Comparison of ENCODE assay signal across 8 cellular contexts in the genomic region with DNA sequence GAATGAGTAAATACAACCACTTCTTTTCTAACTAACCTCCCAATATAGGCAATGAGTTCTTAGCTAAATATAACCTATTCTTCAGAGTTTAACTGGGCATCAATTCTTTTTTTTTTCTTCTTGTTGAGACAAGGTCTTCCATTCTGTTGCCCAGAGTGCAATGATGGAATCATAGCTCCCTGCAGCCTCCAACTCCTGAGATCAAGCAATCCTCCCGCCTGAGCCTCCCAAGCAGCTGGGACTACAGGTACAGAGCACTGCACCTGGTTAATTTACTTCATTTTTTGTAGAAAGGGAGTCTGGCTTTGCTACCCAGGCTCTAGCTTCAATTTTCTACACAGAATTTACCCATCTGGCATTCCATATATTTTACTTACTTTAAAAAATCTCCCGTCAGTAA. TPM values are rescaled to one million over a fixed set of nuclear protein-coding genes. Genes with fewer than 3 reads are reported as not detected.
A peak's percentile ranks its signal among the peaks of the same experiment; 100 is the strongest.
DNase-seq lines count a peak whose midpoint lies in the region; ATAC-seq, FAIRE-seq and TF ChIP-seq lines count a peak whose summit lies in the region.

No MANE protein-coding gene starts in this region.

- no peak overlapping the region for H4K91ac ChIP-seq in H1 (replicated peaks; ENCODE audit: insufficient read length, low read length)

- no peaks in the 10 kb centered on the region for H3K36me3 ChIP-seq in BJ (ENCODE audit: control insufficient read depth, insufficient read depth, low read length)
- no peaks in the 10 kb centered on the region for H3K36me3 ChIP-seq in MG63
- H3K36me3 ChIP-seq in H1 (ENCODE audit: control insufficient read depth in 2 of 4, insufficient read depth in 4 of 4, low read length in 3 of 4), result peaks cover 0 to 5% (median 0%) of the 10 kb centered on the region in 4 experiments; a peak in 2 of 8 replicates
- no peaks in the 10 kb centered on the region for H3K36me3 ChIP-seq in neural progenitor cell

- H3K23ac ChIP-seq in H1 (ENCODE audit: insufficient read length), result no peak overlapping the region

- peaks cover 8% of the 10 kb centered on the region for H3K4me1 Mint-ChIP-seq in neural progenitor cell

- H2BK20ac ChIP-seq in H1 (ENCODE audit: low read length), result no peak overlapping the region

- H3K4me1 ChIP-seq in H1 (replicated peaks in 1 of 4; ENCODE audit: control insufficient read depth in 3 of 4, insufficient read depth in 4 of 4, low read length in 3 of 4) (no peaks in the 10 kb centered on the region; a peak in 2 of 7 replicates), neural progenitor cell (peaks cover 8% of the 10 kb centered on the region)

- peak overlapping the region; percentile 66 to 80 for H3K4me2 ChIP-seq in H1 (ENCODE audit: insufficient read depth in 1 of 2, low read depth in 2 of 2, low read length in 2 of 2)
- peak overlapping the region; percentile 95 for H3K4me2 ChIP-seq in neural progenitor cell

- H3K27ac Mint-ChIP-seq in neural progenitor cell, result peak overlapping the region; percentile 69

- H3K23me2 ChIP-seq in H1 (ENCODE audit: low read depth, low read length), result peaks cover 6% of the 10 kb centered on the region; the same call in 1 of the 2 replicates

- peaks cover 23% of the 10 kb centered on the region for H3F3A ChIP-seq in neural progenitor cell (ENCODE audit: low read depth)

- FAIRE-seq in H1 (lab: Jason Lieb, UNC), result no peak

- H3K14ac ChIP-seq in H1 (ENCODE audit: insufficient read length), result no peak overlapping the region

- H3K79me1 ChIP-seq in H1 (ENCODE audit: low read depth, low read length), result peaks cover 8% of the 10 kb centered on the region; the same call in 1 of the 2 replicates

- H2AFZ ChIP-seq in H1 (ENCODE audit: low read length), result no peak overlapping the region
- H2AFZ ChIP-seq in neural progenitor cell (replicated peaks), result no peak overlapping the region

- H2BK15ac ChIP-seq in H1 (ENCODE audit: low read length), result no peak overlapping the region

- H3K27me3 ChIP-seq in BJ (ENCODE audit: control insufficient read depth, insufficient read depth, low read length), result no peaks in the 10 kb centered on the region
- H3K27me3 ChIP-seq in MG63, result no peaks in the 10 kb centered on the region
- no peaks in the 10 kb centered on the region for H3K27me3 ChIP-seq in H1 (replicated peaks in 1 of 4; ENCODE audit: control insufficient read depth in 3 of 4, extremely low read depth in 1 of 4, insufficient read depth in 3 of 4, low read length in 3 of 4)
- H3K27me3 ChIP-seq in neural progenitor cell, result no peaks in the 10 kb centered on the region

- H2BK5ac ChIP-seq in H1 (ENCODE audit: low read depth, low read length), result no peak overlapping the region

- H4K20me1 ChIP-seq in H1 (replicated peaks in 1 of 2; ENCODE audit: control insufficient read depth in 1 of 2, insufficient read depth in 2 of 2, low read length in 2 of 2) (no peaks in the 10 kb centered on the region), neural progenitor cell (ENCODE audit: low read depth) (no peaks in the 10 kb centered on the region)

- no peaks in the 10 kb centered on the region for H3K27me3 Mint-ChIP-seq in neural progenitor cell (ENCODE audit: insufficient read depth, low read depth)

- no peak overlapping the region for H2BK120ac ChIP-seq in H1 (replicated peaks; ENCODE audit: low read depth, low read length)

- no peak overlapping the region for H2BK12ac ChIP-seq in H1 (ENCODE audit: low read depth, low read length)

- 71% methylated on average over 2 of the region's 2 CpGs; no CpG with 5 or more reads in 1 of the 2 experiments for WGBS in H1 (ENCODE audit: extremely low coverage in 1 of 2, insufficient coverage in 1 of 2, insufficient read length in 1 of 2, insufficient replicate concordance in 2 of 2, low coverage in 1 of 2, low lambda C conversion rate in 2 of 2, missing lambda C conversion rate in 1 of 2), 2 experiments

- H3K4ac ChIP-seq in H1 (replicated peaks; ENCODE audit: insufficient read length, low read depth, low read length), result no peak overlapping the region

- no peaks in the 10 kb centered on the region for H3K9me3 ChIP-seq in MG63
- H3K9me3 ChIP-seq in H1 (ENCODE audit: insufficient read depth in 2 of 2, low read depth in 1 of 2, low read length in 1 of 2), result peaks cover 0 to 3% of the 10 kb centered on the region in 2 experiments; a peak in 1 of 4 replicates
- H3K9me3 ChIP-seq in neural progenitor cell (ENCODE audit: low read depth), result no peaks in the 10 kb centered on the region

- H3K27ac ChIP-seq in H1 (ENCODE audit: low read depth, low read length) (no peak overlapping the region), neural progenitor cell (peak overlapping the region; percentile 98), substantia nigra (ENCODE audit: low read depth, low read length, poor library complexity, severe bottlenecking) (no peak overlapping the region)

- H3K4me3 ChIP-seq in BJ (ENCODE audit: low read depth, low read length), result peak overlapping the region; percentile 71
- H3K4me3 ChIP-seq in MG63, result peak overlapping the region; percentile 89
- peak overlapping the region; percentile 94 to 100 (median 98); a peak in 7 of 8 replicates for H3K4me3 ChIP-seq in H1 (ENCODE audit: extremely low read depth in 1 of 4, insufficient read depth in 2 of 4, low read depth in 3 of 4, low read length in 4 of 4)
- H3K4me3 ChIP-seq in neural progenitor cell, result peak overlapping the region; percentile 75

- no peak for TF ChIP-seq CTCF in BJ (IDR thresholded peaks at IDR 0.05; ENCODE audit: insufficient read depth, low read depth, low read length)
- TF ChIP-seq CTCF in H1 (IDR thresholded peaks at IDR 0.05; ENCODE audit: control extremely low read depth in 1 of 3, insufficient read depth in 1 of 3, low read depth in 1 of 3, low read length in 3 of 3), result no peak
- no peak for TF ChIP-seq CTCF in neural progenitor cell (IDR thresholded peaks at IDR 0.05)

- no peak overlapping the region for H4K8ac ChIP-seq in H1 (ENCODE audit: extremely low read depth, insufficient read depth, low read length)

- H3K18ac ChIP-seq in H1 (ENCODE audit: extremely low read depth, low read length), result no peak overlapping the region

- no peak for TF ChIP-seq RAD21 in H1 (IDR thresholded peaks at IDR 0.05 in 1 of 2, conservative IDR thresholded peaks at IDR 0.05 in 1 of 2; ENCODE audit: low read depth in 2 of 2, low read length in 2 of 2)

- ATAC-seq in GM19455 (IDR thresholded peaks at IDR 0.05; ENCODE audit: unreplicated experiment) (no peak), HG03571 (IDR thresholded peaks at IDR 0.05; ENCODE audit: unreplicated experiment) (no peak)

- DNase-seq in BJ (ENCODE audit: low read depth) (no peak), MG63 (no peak), H1 (ENCODE audit: low read depth in 1 of 2, low spot score in 2 of 2) (no peak), neural progenitor cell (ENCODE audit: low spot score) (no peak), substantia nigra (lab: John Stamatoyannopoulos, UW) (no peak), NCI-H1417 treated with DMSO at 0.1 percent for 48 hours (lab: John Stamatoyannopoulos, UW) (no peak)

- H2AK5ac ChIP-seq in H1 (ENCODE audit: low read depth, low read length), result no peak overlapping the region

- H4K5ac ChIP-seq in H1 (ENCODE audit: insufficient read length, low read depth, low read length), result no peak overlapping the region

- peaks cover 21% of the 10 kb centered on the region for H3K36me3 Mint-ChIP-seq in neural progenitor cell

- no peak overlapping the region for H3K4me3 Mint-ChIP-seq in neural progenitor cell

- TF ChIP-seq POLR2A in H1 (IDR thresholded peaks at IDR 0.05; ENCODE audit: control extremely low read depth in 1 of 2, low read depth in 2 of 2, low read length in 2 of 2), result no peak

- no peak for TF ChIP-seq EP300 in H1 (IDR thresholded peaks at IDR 0.05; ENCODE audit: borderline replicate concordance in 1 of 2, low read depth in 2 of 2, low read length in 2 of 2)

- H3K79me2 ChIP-seq in H1 (ENCODE audit: control insufficient read depth in 1 of 2, insufficient read depth in 2 of 2, low read length in 2 of 2) (peaks cover 29 to 43% of the 10 kb centered on the region in 2 experiments), neural progenitor cell (ENCODE audit: low read depth) (peaks cover 63% of the 10 kb centered on the region)

- POLR2A ChIA-PET in BJ (lab: Charles Lee), result no interaction called here
- POLR2A ChIA-PET in H1 (lab: Charles Lee; ENCODE audit: partially characterized antibody), result interaction anchor here (0.6 to 2.5 kb wide), 16 partner anchors 8 to 239 kb away, joined by 3 to 19 read pairs (median 3); a partner anchor contains a TSS

- peaks cover 12% of the 10 kb centered on the region for H3K9me3 Mint-ChIP-seq in neural progenitor cell

- CTCF ChIA-PET in BJ (lab: Yijun Ruan, JAX), result interaction anchor here (0.8 kb wide), 1 partner anchor 65 kb away, joined by 3 read pairs; no protein-coding TSS in a partner anchor
- CTCF ChIA-PET in H1 (lab: Charles Lee; ENCODE audit: partially characterized antibody), result interaction anchor here (0.6 to 1.3 kb wide), 4 partner anchors 14 to 179 kb away, joined by 3 to 4 read pairs (median 3); no protein-coding TSS in a partner anchor

- no peak overlapping the region for H3K56ac ChIP-seq in H1 (replicated peaks; ENCODE audit: insufficient read length, low read depth, low read length)

- H3K9ac ChIP-seq in H1 (replicated peaks in 1 of 4; ENCODE audit: extremely low read depth in 1 of 4, low read depth in 3 of 4, low read length in 3 of 4) (peak overlapping the region in 3 of 4 experiments; percentile 9 to 96 (median 91); a peak in 5 of 7 replicates), neural progenitor cell (peak overlapping the region; percentile 93)

TF ChIP-seq in H1, 55 proteins besides CTCF, POLR2A, EP300 and RAD21 (continues in another document):
- TF ChIP-seq CHD2 (IDR thresholded peaks at IDR 0.05; ENCODE audit: low read length), result no peak
- TF ChIP-seq SP1 (IDR thresholded peaks at IDR 0.05; ENCODE audit: low read depth, low read length), result no peak
- TF ChIP-seq PHF8 (conservative IDR thresholded peaks at IDR 0.05; ENCODE audit: low read depth, low read length), result no peak
- no peak for TF ChIP-seq RNF2 (IDR thresholded peaks at IDR 0.05; ENCODE audit: borderline replicate concordance, low read depth, low read length, missing control alignments, poor library complexity, severe bottlenecking)
- TF ChIP-seq BACH1 (IDR thresholded peaks at IDR 0.05; ENCODE audit: low read length), result no peak

RNA-seq across cellular contexts. Expression of a gene that starts 1.1 kb away (rescaled TPM):
- polyA plus RNA-seq in BJ (2011; rRNA removed) (10.4 and 12.9 TPM in 2 replicates), H1 (2011; rRNA removed) (22.1 and 22.8 TPM in 2 replicates)
- 5.3 and 6.0 TPM in 2 replicates for polyA minus RNA-seq in BJ (2011; rRNA and poly(A)+ RNA removed)
- total RNA-seq in MG63 (2014; rRNA removed; shearing (Covaris generic); ENCODE audit: low replicate concordance), result 21.3 and 47.7 TPM in 2 replicates
- 58.1 and 59.4 TPM in 2 replicates for total RNA-seq in H1 (2021; fragmentation: NEBNext Ultra II Directional; extraction: Animal tissue kit (Norgen Biotek cat#: 25700))
- 24.5 TPM for polyA plus RNA-seq in H1 (2011; cell fraction: cytosol; rRNA removed)
- polyA plus RNA-seq in H1 (2011; cell fraction: nucleus; rRNA removed), result 20.6 TPM
- 30.0 to 42.8 TPM (median 32.7 TPM) in 4 replicates for polyA plus RNA-seq in H1 (2012, experiment 1 of 2)
- 10.6 TPM for polyA plus RNA-seq in H1 (2012, experiment 2 of 2)
- 39.6 TPM for polyA plus RNA-seq in H1 (2013, experiment 1 of 2)
- 41.2 TPM for polyA plus RNA-seq in H1 (2013, experiment 2 of 2)
- 27.1 and 38.7 TPM in 2 replicates for polyA minus RNA-seq in H1 (2011; rRNA and poly(A)+ RNA removed)
- polyA minus RNA-seq in H1 (2011; cell fraction: cytosol; rRNA and poly(A)+ RNA removed), result 28.0 TPM
- polyA minus RNA-seq in H1 (2011; cell fraction: nucleus; rRNA and poly(A)+ RNA removed), result 32.3 TPM
- 40.0 and 52.0 TPM in 2 replicates for total RNA-seq in neural progenitor cell (ENCODE audit: low replicate concordance)
